In genomic region chr10:71776528-71776927, GRCh38 we compare ENCODE assay signal across 1 cellular context.
TF ChIP-seq lines count a peak whose summit lies in the region.

No MANE protein-coding gene starts in this region.

TF ChIP-seq in GM12878, 131 proteins besides CTCF, POLR2A, EP300 and RAD21 (continued from another document):
- TF ChIP-seq EZH2 (IDR thresholded peaks at IDR 0.05; ENCODE audit: borderline replicate concordance, control insufficient read depth, low read depth, low read length) = no peak
- TF ChIP-seq MTA2 (IDR thresholded peaks at IDR 0.05; ENCODE audit: low read depth) = no peak
- TF ChIP-seq SPI1 (IDR thresholded peaks at IDR 0.05; ENCODE audit: borderline replicate concordance, insufficient read depth, low read depth, low read length) = peak; percentile 50; the same call in 1 of the 2 replicates
- no peak for TF ChIP-seq RB1 (IDR thresholded peaks at IDR 0.05; ENCODE audit: borderline replicate concordance)
- no peak for TF ChIP-seq RCOR1 (conservative IDR thresholded peaks at IDR 0.05; ENCODE audit: low read depth, low read length)
- TF ChIP-seq CHD2 (IDR thresholded peaks at IDR 0.05; ENCODE audit: borderline replicate concordance, low read depth, low read length) = no peak
